13 cellular contexts compared by ENCODE assay signal in the genomic region with DNA sequence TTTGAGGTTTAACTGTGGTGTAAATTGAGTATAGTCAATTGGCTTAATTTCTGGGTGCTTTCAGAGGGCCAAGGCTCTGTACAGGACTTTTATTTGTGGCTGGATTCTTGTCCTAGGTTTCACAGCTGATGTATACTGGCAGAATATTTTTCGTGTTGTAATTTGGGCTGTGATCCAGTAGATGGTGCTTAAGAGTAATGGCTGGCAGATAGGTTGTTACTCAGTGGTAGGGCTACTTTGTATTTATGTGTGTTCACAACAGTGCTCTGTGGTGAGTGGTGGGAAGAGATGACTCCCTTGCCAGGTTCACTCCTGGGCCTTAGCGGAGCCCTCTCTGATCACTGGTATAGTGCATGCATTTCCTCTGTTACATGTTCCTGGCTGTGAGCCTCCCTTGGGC. TPM values are rescaled to one million over a fixed set of nuclear protein-coding genes. Genes with fewer than 3 reads are reported as not detected.
DNase-seq lines count a peak whose midpoint lies in the region; ATAC-seq, FAIRE-seq and TF ChIP-seq lines count a peak whose summit lies in the region.
"Had no signal": no experiment of that assay in that cellular context is flagged by ENCODE, and none has a peak within 500 bp of the region (broad histone marks: within the 10 kb centered on the region; RNA-seq: fewer than 3 reads in every experiment).

No MANE protein-coding gene starts in this region.

- no peak overlapping the region for H3K27ac Mint-ChIP-seq in activated T-cell treated with anti-CD3 and anti-CD28 coated beads, Interleukin-2, amount 50 U/mL, for 72 hours
- H3K27ac Mint-ChIP-seq: activated naive CD4-positive, alpha-beta T cell treated with anti-CD3 and anti-CD28 coated beads, Interleukin-2, amount 10 ng/mL, durations not matched to agents 7 days and 5 days; immature natural killer cell had no signal

- no CpG with 5 or more reads among the region's 2 CpGs for WGBS in iPS DF 6.9 (ENCODE audit: insufficient coverage, insufficient read length)

- H3K9me3 Mint-ChIP-seq in activated T-cell treated with anti-CD3 and anti-CD28 coated beads, Interleukin-2, amount 50 U/mL, for 72 hours = peaks cover 6 to 10% of the 10 kb centered on the region in 2 donors

- H3K27me3 Mint-ChIP-seq in activated T-cell treated with anti-CD3 and anti-CD28 coated beads, Interleukin-2, amount 50 U/mL, for 72 hours (ENCODE audit: low read depth) = no peaks in the 10 kb centered on the region

- H3K27me3 ChIP-seq in iPS DF 6.9 (ENCODE audit: control insufficient read depth, insufficient read depth, low read length) = no peaks in the 10 kb centered on the region

- peak; percentile 61 for TF ChIP-seq CTCF in GM12864 (IDR thresholded peaks at IDR 0.05; ENCODE audit: low read depth, low read length, missing control alignments)

- peaks cover 4 to 5% of the 10 kb centered on the region in 2 donors for H3K36me3 Mint-ChIP-seq in activated T-cell treated with anti-CD3 and anti-CD28 coated beads, Interleukin-2, amount 50 U/mL, for 72 hours (ENCODE audit: insufficient read depth in 2 of 2)
- H3K36me3 Mint-ChIP-seq: activated naive CD4-positive, alpha-beta T cell treated with anti-CD3 and anti-CD28 coated beads, Interleukin-2, amount 10 ng/mL, durations not matched to agents 7 days and 5 days; immature natural killer cell had no signal

- H3K27ac ChIP-seq in iPS DF 6.9 (ENCODE audit: low read length) = no peak overlapping the region

- no peak for DNase-seq in GM12864 (ENCODE audit: low read depth)
- DNase-seq in RCC 7860 (ENCODE audit: low spot score) = peak; percentile 4
- peak; percentile 5 for DNase-seq in iPS DF 6.9 (ENCODE audit: low read depth, low spot score)
- DNase-seq in activated T-cell treated with anti-CD3 and anti-CD28 coated beads, Interleukin-2, amount 50 U/mL, for 72 hours = no peak
- no peak for DNase-seq in NCI-H2196 treated with DMSO at 0.1 percent for 48 hours (lab: John Stamatoyannopoulos, UW; ENCODE audit: unreplicated experiment)
- DNase-seq: activated naive CD4-positive, alpha-beta T cell treated with anti-CD3 and anti-CD28 coated beads, Interleukin-2, amount 10 ng/mL, durations not matched to agents 7 days and 5 days; COR-L47; immature natural killer cell; NCI-H146 had no signal

- no peaks in the 10 kb centered on the region for H3K36me3 ChIP-seq in iPS DF 6.9 (ENCODE audit: control insufficient read depth, insufficient read depth, low read length)

- no peaks in the 10 kb centered on the region for H3K4me1 ChIP-seq in iPS DF 6.9 (ENCODE audit: control insufficient read depth, insufficient read depth, low read length)

- FAIRE-seq in RCC 7860 (lab: Jason Lieb, UNC) = no peak

- peak; percentile 54 for ATAC-seq in HG03103 (IDR thresholded peaks at IDR 0.05; ENCODE audit: low read depth, unreplicated experiment)
- ATAC-seq in GM18858 (IDR thresholded peaks at IDR 0.05; ENCODE audit: unreplicated experiment) = no peak
- no peak for ATAC-seq in activated T-cell treated with anti-CD3 and anti-CD28 coated beads, Interleukin-2, amount 50 U/mL, for 72 hours (replicated peaks in 1 of 2)
- no peak for ATAC-seq in HG02642 (IDR thresholded peaks at IDR 0.05; ENCODE audit: poor library complexity, unreplicated experiment)
- ATAC-seq: sciatic nerve had no signal

- no peaks in the 10 kb centered on the region for H3K4me1 Mint-ChIP-seq in activated T-cell treated with anti-CD3 and anti-CD28 coated beads, Interleukin-2, amount 50 U/mL, for 72 hours (ENCODE audit: low read depth)
- H3K4me1 Mint-ChIP-seq: activated naive CD4-positive, alpha-beta T cell treated with anti-CD3 and anti-CD28 coated beads, Interleukin-2, amount 10 ng/mL, durations not matched to agents 7 days and 5 days; immature natural killer cell had no signal

- H3K4me3 ChIP-seq in GM12864 (ENCODE audit: low read depth, low read length) (no peak overlapping the region), iPS DF 6.9 (ENCODE audit: low read length) (no peak overlapping the region)

- no peaks in the 10 kb centered on the region for H3K9me3 ChIP-seq in iPS DF 6.9 (ENCODE audit: control insufficient read depth, insufficient read depth, low read length)

- H3K4me3 Mint-ChIP-seq in activated T-cell treated with anti-CD3 and anti-CD28 coated beads, Interleukin-2, amount 50 U/mL, for 72 hours = no peak overlapping the region
- H3K4me3 Mint-ChIP-seq: activated naive CD4-positive, alpha-beta T cell treated with anti-CD3 and anti-CD28 coated beads, Interleukin-2, amount 10 ng/mL, durations not matched to agents 7 days and 5 days; immature natural killer cell had no signal

RNA-seq across cellular contexts. Expression of a gene that starts 34.5 kb away (rescaled TPM):
- total RNA-seq in activated T-cell treated with anti-CD3 and anti-CD28 coated beads, Interleukin-2, amount 50 U/mL, for 72 hours = under 1 TPM; 0.34 to 0.37 TPM

Comparison
In these comparisons a context has a peak if more than half of its experiments do, and no peak if none do; other contexts are left out.
1. DNase-seq: peak in RCC 7860 (single experiment) and iPS DF 6.9 (single experiment); none in GM12864 (single experiment), activated T-cell treated with anti-CD3 and anti-CD28 coated beads, Interleukin-2, amount 50 U/mL, for 72 hours (0 of 2) and NCI-H2196 treated with DMSO at 0.1 percent for 48 hours (single experiment).